ENCODE assay signal across 14 cellular contexts in the genomic region with DNA sequence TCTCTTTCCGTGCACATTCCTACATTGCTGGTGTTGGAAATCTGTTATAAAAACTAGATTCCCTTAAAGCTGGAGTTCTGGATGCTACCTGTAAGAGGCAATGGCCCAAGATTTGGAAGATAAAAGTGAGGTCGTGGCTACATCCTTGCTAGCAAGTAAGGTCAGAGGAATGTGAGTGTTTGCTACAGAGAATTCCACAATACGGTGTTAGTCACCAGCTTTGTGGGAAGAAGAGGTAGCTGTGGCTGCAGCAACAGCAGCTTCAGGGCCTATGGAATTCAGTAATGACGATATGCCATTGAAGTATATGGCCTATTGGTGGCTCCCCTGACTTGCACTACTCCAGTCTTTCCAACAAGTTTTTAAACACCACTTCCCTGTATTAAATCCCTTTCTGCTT.
DNase-seq lines count a peak whose midpoint lies in the region; ATAC-seq and TF ChIP-seq lines count a peak whose summit lies in the region.
"Had no signal": no experiment of that assay in that cellular context is flagged by ENCODE, and none has a peak within 500 bp of the region (broad histone marks: within the 10 kb centered on the region; RNA-seq: fewer than 3 reads in every experiment).

No MANE protein-coding gene starts in this region.

- H3K27me3 ChIP-seq in osteoblast (ENCODE audit: insufficient read depth, low read length): no peaks in the 10 kb centered on the region
- H3K27me3 ChIP-seq: right atrium auricular region had no signal

- H2AFZ ChIP-seq in osteoblast (ENCODE audit: low read length): no peak overlapping the region

- H3K4me1 ChIP-seq in osteoblast (ENCODE audit: insufficient read depth, low read length): peaks cover 4% of the 10 kb centered on the region
- H3K4me1 ChIP-seq: right atrium auricular region had no signal

- H3K27ac ChIP-seq in epithelial cell of prostate (no peak overlapping the region), osteoblast (ENCODE audit: low read depth, low read length) (no peak overlapping the region)
- H3K27ac ChIP-seq: right atrium auricular region had no signal

- no peaks in the 10 kb centered on the region for H4K20me1 ChIP-seq in osteoblast (ENCODE audit: insufficient read depth, low read length)

- DNase-seq in ELR (ENCODE audit: low read depth): peak; percentile 87
- DNase-seq in RPMI7951 (ENCODE audit: low read depth): peak; percentile 61
- DNase-seq in epithelial cell of prostate (ENCODE audit: low read depth, low spot score): peak; percentile 24
- peak; percentile 54 for DNase-seq in osteoblast (ENCODE audit: insufficient read length, low spot score, missing footprints)
- DNase-seq in NCI-H2029 treated with DMSO at 0.1 percent for 48 hours (lab: John Stamatoyannopoulos, UW): no peak
- no peak for DNase-seq in mesenteric fat pad (ENCODE audit: low spot score)
- DNase-seq in NCI-H2107 treated with DMSO at 0.1 percent for 48 hours (lab: John Stamatoyannopoulos, UW; ENCODE audit: unreplicated experiment): no peak
- DNase-seq: CD4-positive, alpha-beta T cell; cerebellar nuclear complex; NCI-H2107; stimulated activated naive CD8-positive, alpha-beta T cell treated with anti-CD3 and anti-CD28 coated beads, Interleukin-15, Interleukin-2, amounts not matched to agents 100 U/mL and 50 U/mL, for 24 hours had no signal

- TF ChIP-seq CTCF in osteoblast (IDR thresholded peaks at IDR 0.05; ENCODE audit: extremely low read depth, low read depth, low read length): peak; percentile 18

- no peaks in the 10 kb centered on the region for H3K9me3 ChIP-seq in osteoblast (ENCODE audit: low read depth, low read length)

- ATAC-seq in GM21528 (IDR thresholded peaks at IDR 0.05; ENCODE audit: low FRiP score, unreplicated experiment): no peak
- ATAC-seq: natural killer cell treated with Interleukin-12 subunit alpha and Interleukin-12 subunit beta and Interleukin-15 and Interleukin-18, amount 100 ng/mL, for 72 hours; stimulated activated naive CD8-positive, alpha-beta T cell treated with anti-CD3 and anti-CD28 coated beads, Interleukin-15, Interleukin-2, amounts not matched to agents 100 U/mL and 50 U/mL, for 24 hours had no signal

- no peak overlapping the region for H3K4me2 ChIP-seq in osteoblast (ENCODE audit: insufficient read depth, low read length)

- H3K79me2 ChIP-seq in osteoblast (ENCODE audit: insufficient read depth, low read length): no peaks in the 10 kb centered on the region

- no peak overlapping the region for H3K4me3 ChIP-seq in osteoblast (ENCODE audit: insufficient read depth, low read length)
- H3K4me3 ChIP-seq: right atrium auricular region had no signal

- no peaks in the 10 kb centered on the region for H3K36me3 ChIP-seq in osteoblast (ENCODE audit: insufficient read depth, low read length)
- H3K36me3 ChIP-seq: right atrium auricular region had no signal

Comparison
In these comparisons a context has a peak if more than half of its experiments do, and no peak if none do; other contexts are left out.
1. DNase-seq: peak in ELR (single experiment), RPMI7951 (single experiment), epithelial cell of prostate (single experiment) and osteoblast (single experiment); none in NCI-H2029 treated with DMSO at 0.1 percent for 48 hours (single experiment), mesenteric fat pad (single experiment) and NCI-H2107 treated with DMSO at 0.1 percent for 48 hours (single experiment).